ENCODE assay signal across 8 cellular contexts in the genomic region with DNA sequence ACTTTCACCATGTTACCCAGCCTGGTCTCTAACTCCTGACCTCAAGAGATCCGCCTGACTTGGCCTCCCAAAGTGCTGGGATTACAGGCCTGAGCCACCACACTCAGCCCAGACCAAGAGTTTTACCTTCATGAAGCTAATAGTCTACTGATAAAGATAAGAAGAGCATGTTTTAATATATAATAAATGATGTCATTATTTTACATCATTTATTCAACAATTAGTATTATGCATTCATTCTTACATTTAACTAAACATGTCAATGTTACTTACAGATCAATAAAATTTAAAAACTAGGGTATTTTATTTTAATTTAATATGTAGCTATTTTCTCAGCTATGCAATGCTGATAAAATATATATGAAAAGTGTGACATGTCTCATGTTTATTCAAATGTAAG. TPM values are rescaled to one million over a fixed set of nuclear protein-coding genes. Genes with fewer than 3 reads are reported as not detected.
"Had no signal": no experiment of that assay in that cellular context is flagged by ENCODE, and none has a peak within 500 bp of the region (broad histone marks: within the 10 kb centered on the region; RNA-seq: fewer than 3 reads in every experiment).

No MANE protein-coding gene starts in this region.

RNA-seq across cellular contexts. Expression of gene SLC25A21, which starts 26.0 kb away (rescaled TPM):
- total RNA-seq: activated CD4-positive, alpha-beta memory T cell treated with anti-CD3 and anti-CD28 coated beads, Interleukin-2, amount 10 ng/mL, durations not matched to agents 7 days and 5 days; activated CD4-positive, alpha-beta T cell treated with anti-CD3 and anti-CD28 coated beads for 36 hours; activated CD4-positive, alpha-beta T cell treated with anti-CD3 and anti-CD28 coated beads, Interleukin-2, amount 10 ng/mL, durations not matched to agents 7 days and 5 days; activated CD8-positive, alpha-beta memory T cell treated with anti-CD3 and anti-CD28 coated beads, Interleukin-2, amount 10 ng/mL, durations not matched to agents 7 days and 5 days; activated CD8-positive, alpha-beta T cell treated with anti-CD3 and anti-CD28 coated beads, Interleukin-2, amount 10 ng/mL, durations not matched to agents 7 days and 5 days; activated naive CD8-positive, alpha-beta T cell treated with anti-CD3 and anti-CD28 coated beads, Interleukin-2, amount 10 ng/mL, durations not matched to agents 7 days and 5 days; activated T-helper 2 cell treated with anti-CD3 and anti-CD28 coated beads, Interferon-gamma antibody, Interleukin-2, Interleukin-4, amounts not matched to agents 10 μg/mL and 5 μg/mL and 100 μg/mL, durations not matched to agents 14 hours and 24 hours and 36 hours; ascending aorta had no signal

RNA-seq across cellular contexts. Expression of gene MIPOL1, which starts 51.3 kb away (rescaled TPM):
- total RNA-seq: activated CD4-positive, alpha-beta T cell treated with anti-CD3 and anti-CD28 coated beads, Interleukin-2, amount 10 ng/mL, durations not matched to agents 7 days and 5 days; activated CD8-positive, alpha-beta memory T cell treated with anti-CD3 and anti-CD28 coated beads, Interleukin-2, amount 10 ng/mL, durations not matched to agents 7 days and 5 days; activated CD8-positive, alpha-beta T cell treated with anti-CD3 and anti-CD28 coated beads, Interleukin-2, amount 10 ng/mL, durations not matched to agents 7 days and 5 days; activated naive CD8-positive, alpha-beta T cell treated with anti-CD3 and anti-CD28 coated beads, Interleukin-2, amount 10 ng/mL, durations not matched to agents 7 days and 5 days; activated T-helper 2 cell treated with anti-CD3 and anti-CD28 coated beads, Interferon-gamma antibody, Interleukin-2, Interleukin-4, amounts not matched to agents 10 μg/mL and 5 μg/mL and 100 μg/mL, durations not matched to agents 14 hours and 24 hours and 36 hours had no signal
